8 cellular contexts compared by ENCODE assay signal in genomic region chr6:110999634-111000270, GRCh38. TPM values are rescaled to one million over a fixed set of nuclear protein-coding genes. Genes with fewer than 3 reads are reported as not detected.
DNase-seq lines count a peak whose midpoint lies in the region; ATAC-seq, FAIRE-seq and TF ChIP-seq lines count a peak whose summit lies in the region.

No MANE protein-coding gene starts in this region.

- no peaks in the 10 kb centered on the region for H3K4me1 Mint-ChIP-seq in natural killer cell
- no peaks in the 10 kb centered on the region for H3K4me1 Mint-ChIP-seq in natural killer cell treated with Interleukin-12 subunit alpha and Interleukin-12 subunit beta and Interleukin-15 and Interleukin-18, amount 100 ng/mL, for 72 hours (ENCODE audit: low read depth in 2 of 2)

- no peak overlapping the region for H3K4me3 Mint-ChIP-seq in natural killer cell
- no peak overlapping the region for H3K4me3 Mint-ChIP-seq in natural killer cell treated with Interleukin-12 subunit alpha and Interleukin-12 subunit beta and Interleukin-15 and Interleukin-18, amount 100 ng/mL, for 72 hours

- peak; percentile 31 for TF ChIP-seq CTCF in natural killer cell (IDR thresholded peaks at IDR 0.05)

- ATAC-seq in natural killer cell, result no peak
- no peak for ATAC-seq in natural killer cell treated with Interleukin-12 subunit alpha and Interleukin-12 subunit beta and Interleukin-15 and Interleukin-18, amount 100 ng/mL, for 72 hours

- H3K36me3 Mint-ChIP-seq in natural killer cell, result no peaks in the 10 kb centered on the region
- H3K36me3 Mint-ChIP-seq in natural killer cell treated with Interleukin-12 subunit alpha and Interleukin-12 subunit beta and Interleukin-15 and Interleukin-18, amount 100 ng/mL, for 72 hours, result peaks cover 5% of the 10 kb centered on the region

- H3K27ac Mint-ChIP-seq in natural killer cell, result peak overlapping the region in 1 of 2 donors; percentile 15
- no peak overlapping the region for H3K27ac Mint-ChIP-seq in natural killer cell treated with Interleukin-12 subunit alpha and Interleukin-12 subunit beta and Interleukin-15 and Interleukin-18, amount 100 ng/mL, for 72 hours

- intact Hi-C loops in natural killer cell (cut with micrococcal nuclease), result loop anchor here (1.0 kb wide), 2 partner anchors 317 to 471 kb away; no protein-coding TSS in a partner anchor

- in situ Hi-C loops in SK-MEL-5 (cut with HindIII; ENCODE audit: low pct_unique_long_range_greater_than_20kb, low sequenced_read_pairs), result no loop called here

- no peak for FAIRE-seq in urothelium cell line (lab: Jason Lieb, UNC)

- no peak for DNase-seq in natural killer cell
- no peak for DNase-seq in natural killer cell treated with Interleukin-12 subunit alpha and Interleukin-12 subunit beta and Interleukin-15 and Interleukin-18, amount 100 ng/mL, for 72 hours (ENCODE audit: low spot score)
- peak; percentile 46 for DNase-seq in SK-MEL-5 (ENCODE audit: low read depth, low spot score)
- DNase-seq in globus pallidus (ENCODE audit: low spot score), result peak; percentile 34
- DNase-seq in COR-L47 (lab: John Stamatoyannopoulos, UW), result no peak
- no peak for DNase-seq in stimulated activated CD4-positive, alpha-beta T cell treated with anti-CD3 and anti-CD28 coated beads, Interleukin-1b, Interleukin-23, amount 100 ng/mL, for 48 hours
- DNase-seq in urothelium cell line (ENCODE audit: low spot score), result no peak
- no peak for DNase-seq in activated CD4-positive, alpha-beta T cell treated with anti-CD3 and anti-CD28 coated beads, Interleukin-2, amount 50 U/mL, for 48 hours

- H3K27me3 Mint-ChIP-seq in natural killer cell (ENCODE audit: low read depth in 2 of 2), result no peaks in the 10 kb centered on the region
- no peaks in the 10 kb centered on the region for H3K27me3 Mint-ChIP-seq in natural killer cell treated with Interleukin-12 subunit alpha and Interleukin-12 subunit beta and Interleukin-15 and Interleukin-18, amount 100 ng/mL, for 72 hours

- H3K9me3 Mint-ChIP-seq in natural killer cell, result no peaks in the 10 kb centered on the region
- H3K9me3 Mint-ChIP-seq in natural killer cell treated with Interleukin-12 subunit alpha and Interleukin-12 subunit beta and Interleukin-15 and Interleukin-18, amount 100 ng/mL, for 72 hours, result no peaks in the 10 kb centered on the region

RNA-seq across cellular contexts. Expression of gene RPF2, which starts 17.9 kb away (rescaled TPM):
- total RNA-seq in natural killer cell, result 1 to 10 TPM; 7.2 to 9.9 (median 8.0) TPM
- 10 to 100 TPM; 39.0 to 49.2 TPM for total RNA-seq in natural killer cell treated with Interleukin-12 subunit alpha and Interleukin-12 subunit beta and Interleukin-15 and Interleukin-18, amount 100 ng/mL, for 72 hours
- 55.2 and 56.8 TPM in 2 replicates for total RNA-seq in SK-MEL-5 (2014; rRNA removed; shearing (Covaris generic))
- 28.9 and 29.5 TPM in 2 replicates for polyA plus RNA-seq in SK-MEL-5 (2015; cell fraction: cytosol; rRNA removed)
- 19.9 and 37.6 TPM in 2 replicates for polyA plus RNA-seq in SK-MEL-5 (2015; cell fraction: nucleus; rRNA removed)

RNA-seq across cellular contexts. Expression of gene GTF3C6, which starts 41.2 kb away (rescaled TPM):
- total RNA-seq in natural killer cell, result 10 to 100 TPM; 28.2 to 36.0 (median 33.8) TPM
- 100 to 1,000 TPM in 1 of 2 donors, 10 to 100 TPM in 1; 98.5 to 109 TPM for total RNA-seq in natural killer cell treated with Interleukin-12 subunit alpha and Interleukin-12 subunit beta and Interleukin-15 and Interleukin-18, amount 100 ng/mL, for 72 hours
- 67.1 and 73.4 TPM in 2 replicates for total RNA-seq in SK-MEL-5 (2014; rRNA removed; shearing (Covaris generic))
- polyA plus RNA-seq in SK-MEL-5 (2015; cell fraction: cytosol; rRNA removed), result 42.8 and 58.9 TPM in 2 replicates
- 5.1 and 9.6 TPM in 2 replicates for polyA plus RNA-seq in SK-MEL-5 (2015; cell fraction: nucleus; rRNA removed)

Comparison
In these comparisons a context has a peak if more than half of its experiments do, and no peak if none do; other contexts are left out.
1. DNase-seq: peak in SK-MEL-5 (single experiment) and globus pallidus (single experiment); none in natural killer cell (single experiment), natural killer cell treated with Interleukin-12 subunit alpha and Interleukin-12 subunit beta and Interleukin-15 and Interleukin-18, amount 100 ng/mL, for 72 hours (single experiment), COR-L47 (single experiment), stimulated activated CD4-positive, alpha-beta T cell treated with anti-CD3 and anti-CD28 coated beads, Interleukin-1b, Interleukin-23, amount 100 ng/mL, for 48 hours (single experiment), urothelium cell line (single experiment) and activated CD4-positive, alpha-beta T cell treated with anti-CD3 and anti-CD28 coated beads, Interleukin-2, amount 50 U/mL, for 48 hours (0 of 2).